Comparison of ENCODE assay signal across 8 cellular contexts in genomic region chr20:17968366-17969275, GRCh38. TPM values are rescaled to one million over a fixed set of nuclear protein-coding genes. Genes with fewer than 3 reads are reported as not detected.
DNase-seq lines count a peak whose midpoint lies in the region; ATAC-seq lines count a peak whose summit lies in the region.

TSS of gene MGME1 (plus strand) at chr20:17969018. CDS start at chr20:17969860, 842 bp downstream.
TSS of gene SNX5 (minus strand) at chr20:17968794. CDS start at chr20:17968425, 369 bp downstream.

- peak within 1 kb of the TSS; percentile 59 for H2AK5ac ChIP-seq in mesenchymal stem cell (ENCODE audit: low read length, severe bottlenecking)

- H3K4me3 ChIP-seq in NT2/D1 (ENCODE audit: insufficient read length, low read depth) (peak within 1 kb of the TSS; percentile 94), endocrine pancreas (ENCODE audit: control insufficient read depth, insufficient read depth, low read length) (peak within 1 kb of the TSS; percentile 89), mesenchymal stem cell (ENCODE audit: insufficient read depth in 1 of 2, low read depth in 1 of 2, low read length in 2 of 2) (peak within 1 kb of the TSS; percentile 71 to 98)

- H3K79me1 ChIP-seq in mesenchymal stem cell (replicated peaks; ENCODE audit: low read length, poor library complexity, severe bottlenecking) = peaks cover 2% of the 10 kb centered on the region

- H3K27me3 ChIP-seq in NT2/D1 (ENCODE audit: insufficient read depth, insufficient read length) (no peaks in the 10 kb centered on the region), endocrine pancreas (ENCODE audit: control insufficient read depth, insufficient read depth, low read length) (no peaks in the 10 kb centered on the region), mesenchymal stem cell (ENCODE audit: control insufficient read depth in 1 of 2, insufficient read depth in 1 of 2, low read length in 2 of 2) (no peaks in the 10 kb centered on the region)

- H2BK15ac ChIP-seq in mesenchymal stem cell (ENCODE audit: low read depth, poor library complexity, severe bottlenecking) = peak within 1 kb of the TSS; percentile 93

- peak within 1 kb of the TSS; percentile 97 for H3K27ac Mint-ChIP-seq in activated CD8-positive, alpha-beta memory T cell treated with anti-CD3 and anti-CD28 coated beads, Interleukin-2, amount 10 ng/mL, durations not matched to agents 7 days and 5 days

- peak within 1 kb of the TSS; percentile 98 for H3K9ac ChIP-seq in NT2/D1 (ENCODE audit: insufficient read length, low read depth)
- peak within 1 kb of the TSS; percentile 91 for H3K9ac ChIP-seq in endocrine pancreas (ENCODE audit: control insufficient read depth, insufficient read depth, low read length)
- peak within 1 kb of the TSS; percentile 99 for H3K9ac ChIP-seq in mesenchymal stem cell (ENCODE audit: low read length)

- peak within 1 kb of the TSS; percentile 5 to 94 for H3K14ac ChIP-seq in mesenchymal stem cell (ENCODE audit: low read length in 2 of 2)

- DNase-seq in COR-L47 (lab: John Stamatoyannopoulos, UW) = peak; percentile 99
- peak; percentile 53 to 100 (median 97) for DNase-seq in HUDEP-2 (lab: John Stamatoyannopoulos, UW; ENCODE audit: unreplicated experiment in 76 of 76)
- DNase-seq in NT2/D1 (ENCODE audit: low read depth, low spot score) = peak; percentile 94
- peak; percentile 100 for DNase-seq in activated CD8-positive, alpha-beta memory T cell treated with anti-CD3 and anti-CD28 coated beads, Interleukin-2, amount 10 ng/mL, durations not matched to agents 7 days and 5 days
- DNase-seq in mesenchymal stem cell = peak; percentile 100
- peak; percentile 99 for DNase-seq in stimulated activated CD8-positive, alpha-beta memory T cell treated with anti-CD3 and anti-CD28 coated beads, Interleukin-12 subunit alpha, Interleukin-12 subunit beta, amount 100 ng/mL, for 4 hours (ENCODE audit: low read depth)

- no peaks in the 10 kb centered on the region for H3K9me3 Mint-ChIP-seq in activated CD8-positive, alpha-beta memory T cell treated with anti-CD3 and anti-CD28 coated beads, Interleukin-2, amount 10 ng/mL, durations not matched to agents 7 days and 5 days (ENCODE audit: low read depth)

- peak within 1 kb of the TSS; percentile 97 for H3K4me2 ChIP-seq in mesenchymal stem cell (ENCODE audit: low read length, poor library complexity, severe bottlenecking)

- peak within 1 kb of the TSS; percentile 54 for H2AFZ ChIP-seq in mesenchymal stem cell (ENCODE audit: low read depth, low read length)

- H3K36me3 Mint-ChIP-seq in activated CD8-positive, alpha-beta memory T cell treated with anti-CD3 and anti-CD28 coated beads, Interleukin-2, amount 10 ng/mL, durations not matched to agents 7 days and 5 days = peaks cover 68% of the 10 kb centered on the region

- peaks cover 63% of the 10 kb centered on the region for H3K36me3 ChIP-seq in NT2/D1 (ENCODE audit: insufficient read depth, insufficient read length, low read length)
- H3K36me3 ChIP-seq in endocrine pancreas (ENCODE audit: control insufficient read depth, insufficient read depth, low read length) = no peaks in the 10 kb centered on the region
- H3K36me3 ChIP-seq in mesenchymal stem cell (ENCODE audit: control insufficient read depth in 1 of 2, insufficient read depth in 2 of 2, low read depth in 1 of 2, low read length in 2 of 2) = peaks cover 0 to 3% of the 10 kb centered on the region in 2 experiments

- H3K18ac ChIP-seq in mesenchymal stem cell (ENCODE audit: low read depth in 1 of 2, low read length in 2 of 2) = peak within 1 kb of the TSS; percentile 93 to 100

- no peaks in the 10 kb centered on the region for H3K27me3 Mint-ChIP-seq in activated CD8-positive, alpha-beta memory T cell treated with anti-CD3 and anti-CD28 coated beads, Interleukin-2, amount 10 ng/mL, durations not matched to agents 7 days and 5 days

- H2BK5ac ChIP-seq in mesenchymal stem cell (ENCODE audit: low read depth, low read length, poor library complexity, severe bottlenecking) = peak within 1 kb of the TSS; percentile 97

- H3K4me3 Mint-ChIP-seq in activated CD8-positive, alpha-beta memory T cell treated with anti-CD3 and anti-CD28 coated beads, Interleukin-2, amount 10 ng/mL, durations not matched to agents 7 days and 5 days = peak within 1 kb of the TSS; percentile 87

- H2BK120ac ChIP-seq in mesenchymal stem cell (ENCODE audit: low read depth, low read length) = peak within 1 kb of the TSS; percentile 98

- peak within 1 kb of the TSS in 1 of 2 experiments; percentile 97 for H3K23ac ChIP-seq in mesenchymal stem cell (ENCODE audit: low read length in 2 of 2)

- peak within 1 kb of the TSS; percentile 94 to 99 for H3K4ac ChIP-seq in mesenchymal stem cell (ENCODE audit: low read depth in 1 of 2, low read length in 2 of 2)

- H3K4me1 ChIP-seq in NT2/D1 (ENCODE audit: insufficient read depth, insufficient read length) (no peaks in the 10 kb centered on the region), endocrine pancreas (ENCODE audit: control insufficient read depth, insufficient read depth, low read length) (peaks cover 21% of the 10 kb centered on the region), mesenchymal stem cell (ENCODE audit: control insufficient read depth, insufficient read depth, low read depth, low read length) (peaks cover 7% of the 10 kb centered on the region)

- H4K8ac ChIP-seq in mesenchymal stem cell (ENCODE audit: low read length) = peak within 1 kb of the TSS; percentile 100

- H3K4me1 Mint-ChIP-seq in activated CD8-positive, alpha-beta memory T cell treated with anti-CD3 and anti-CD28 coated beads, Interleukin-2, amount 10 ng/mL, durations not matched to agents 7 days and 5 days = peaks cover 38% of the 10 kb centered on the region

- CTCF ChIA-PET in activated CD8-positive, alpha-beta memory T cell treated with anti-CD3 and anti-CD28 coated beads, Interleukin-2, amount 10 ng/mL, durations not matched to agents 7 days and 5 days (lab: Charles Lee) = interaction anchor here (1.0 to 8.3 kb wide), 8 partner anchors 12 to 464 kb away, joined by 3 to 53 read pairs (median 6); partner anchors contain the start of gene RRBP1

- peak within 1 kb of the TSS in 1 of 2 experiments; percentile 78 for H2BK12ac ChIP-seq in mesenchymal stem cell (ENCODE audit: low read length in 2 of 2)

- H3K27ac ChIP-seq in mesenchymal stem cell (ENCODE audit: low read length, poor library complexity, severe bottlenecking) = peak within 1 kb of the TSS; percentile 100

- H3K9me3 ChIP-seq in NT2/D1 (ENCODE audit: insufficient read depth, low read length) = no peaks in the 10 kb centered on the region
- no peaks in the 10 kb centered on the region for H3K9me3 ChIP-seq in endocrine pancreas (ENCODE audit: control insufficient read depth, low read length)
- H3K9me3 ChIP-seq in mesenchymal stem cell (ENCODE audit: control insufficient read depth, low read length) = no peaks in the 10 kb centered on the region

- WGBS in mesenchymal stem cell = under 1% methylated on average over 88 of the region's 96 CpGs

- peak; percentile 68 for ATAC-seq in GM21381 (IDR thresholded peaks at IDR 0.05; ENCODE audit: unreplicated experiment)
- peak; percentile 91 for ATAC-seq in activated CD8-positive, alpha-beta memory T cell treated with anti-CD3 and anti-CD28 coated beads, Interleukin-2, amount 10 ng/mL, durations not matched to agents 7 days and 5 days

- peak within 1 kb of the TSS; percentile 100 for H4K91ac ChIP-seq in mesenchymal stem cell (ENCODE audit: low read length)

RNA-seq across cellular contexts. Expression of gene MGME1, which starts in this region (rescaled TPM):
- 10 to 100 TPM; 46.6 to 50.7 TPM for total RNA-seq in activated CD8-positive, alpha-beta memory T cell treated with anti-CD3 and anti-CD28 coated beads, Interleukin-2, amount 10 ng/mL, durations not matched to agents 7 days and 5 days
- polyA plus RNA-seq in mesenchymal stem cell (2013, experiment 1 of 2) = 14.6 TPM
- 13.8 TPM for polyA plus RNA-seq in mesenchymal stem cell (2013, experiment 2 of 2)

RNA-seq across cellular contexts. Expression of gene SNX5, which starts in this region (rescaled TPM):
- total RNA-seq in activated CD8-positive, alpha-beta memory T cell treated with anti-CD3 and anti-CD28 coated beads, Interleukin-2, amount 10 ng/mL, durations not matched to agents 7 days and 5 days = 100 to 1,000 TPM; 178 to 192 TPM
- polyA plus RNA-seq in mesenchymal stem cell (2013, experiment 1 of 2) = 76.3 TPM
- 76.9 TPM for polyA plus RNA-seq in mesenchymal stem cell (2013, experiment 2 of 2)

Comparison
In these comparisons a context has a peak if more than half of its experiments do, and no peak if none do; other contexts are left out.
1. Peak in every context shown above with its lines: DNase-seq, ATAC-seq, H3K4me3 ChIP-seq and H3K27ac ChIP-seq.